Comparison of ENCODE assay signal across 8 cellular contexts in genomic region chr2:86562891-86563649, GRCh38. TPM values are rescaled to one million over a fixed set of nuclear protein-coding genes. Genes with fewer than 3 reads are reported as not detected.
A peak's percentile ranks its signal among the peaks of the same experiment; 100 is the strongest.
DNase-seq lines count a peak whose midpoint lies in the region; ATAC-seq and TF ChIP-seq lines count a peak whose summit lies in the region.

Gene CHMP3, minus strand, starts transcription at chr2:86563443. Its CDS starts 95 bp downstream, at chr2:86563348.

- no peaks in the 10 kb centered on the region for H3K9me3 Mint-ChIP-seq in activated CD4-positive, alpha-beta memory T cell treated with anti-CD3 and anti-CD28 coated beads for 36 hours

- peaks cover 0 to 16% (median 4%) of the 10 kb centered on the region in 4 donors for H3K4me1 ChIP-seq in right lobe of liver

- CTCF ChIA-PET in activated CD4-positive, alpha-beta memory T cell treated with anti-CD3 and anti-CD28 coated beads for 36 hours (lab: Charles Lee): no interaction called here

- DNase-seq in CD1c-positive myeloid dendritic cell (ENCODE audit: extremely low spot score) (peak; percentile 100), NCI-H82 treated with DMSO at 0.1 percent for 48 hours (lab: John Stamatoyannopoulos, UW; ENCODE audit: unreplicated experiment) (peak; percentile 92), dorsolateral prefrontal cortex (peak; percentile 88 to 96 (median 94)), right lobe of liver (peak; percentile 96 to 98 (median 97))
- DNase-seq in activated CD4-positive, alpha-beta memory T cell treated with anti-CD3 and anti-CD28 coated beads for 36 hours: peak; percentile 98
- peak; percentile 94 to 98 for DNase-seq in stimulated activated CD4-positive, alpha-beta T cell treated with anti-CD3 and anti-CD28 coated beads, Interleukin-4, amount 100 ng/mL, for 4 hours

- peak within 1 kb of the TSS; percentile 94 for H3K4me3 Mint-ChIP-seq in activated CD4-positive, alpha-beta memory T cell treated with anti-CD3 and anti-CD28 coated beads for 36 hours

- H3K36me3 Mint-ChIP-seq in activated CD4-positive, alpha-beta memory T cell treated with anti-CD3 and anti-CD28 coated beads for 36 hours: peaks cover 15% of the 10 kb centered on the region

- TF ChIP-seq CTCF in dorsolateral prefrontal cortex (IDR thresholded peaks at IDR 0.05 in 54 of 56, conservative IDR thresholded peaks at IDR 0.05 in 2 of 56; ENCODE audit: low read depth in 1 of 56, partially characterized antibody in 56 of 56): peak in 13 of 56 donors; percentile 7 to 39 (median 12)
- TF ChIP-seq CTCF in right lobe of liver (IDR thresholded peaks at IDR 0.05): no peak

- H3K27ac ChIP-seq in dorsolateral prefrontal cortex (peak within 1 kb of the TSS; percentile 91 to 100 (median 99)), right lobe of liver (peak within 1 kb of the TSS; percentile 99)

- H3K27me3 Mint-ChIP-seq in activated CD4-positive, alpha-beta memory T cell treated with anti-CD3 and anti-CD28 coated beads for 36 hours: no peaks in the 10 kb centered on the region

- peak within 1 kb of the TSS; percentile 98 for H3K27ac Mint-ChIP-seq in activated CD4-positive, alpha-beta memory T cell treated with anti-CD3 and anti-CD28 coated beads for 36 hours

- H3K4me3 ChIP-seq in dorsolateral prefrontal cortex (peak within 1 kb of the TSS; percentile 52 to 95 (median 83)), right lobe of liver (peak within 1 kb of the TSS; percentile 68 to 80 (median 71))

- H3K4me1 Mint-ChIP-seq in activated CD4-positive, alpha-beta memory T cell treated with anti-CD3 and anti-CD28 coated beads for 36 hours (ENCODE audit: low read depth): peaks cover 27% of the 10 kb centered on the region

- intact Hi-C loops in activated CD4-positive, alpha-beta memory T cell treated with anti-CD3 and anti-CD28 coated beads for 36 hours (cut with micrococcal nuclease): loop anchor here (1.0 to 10.0 kb wide), 5 partner anchors 22 to 526 kb away; partner anchors contain the start of genes IMMT, KDM3A and MRPL35
- intact Hi-C loops in dorsolateral prefrontal cortex (cut with DNase I): loop anchor here (1.0 to 5.0 kb wide), 3 partner anchors 60 to 122 kb away; partner anchors contain the start of genes KDM3A (in 2 of the 2) and RNF103 (in 2 of the 2)
- intact Hi-C loops in right lobe of liver (cut with DNase I): no loop called here

- no peaks in the 10 kb centered on the region for H3K36me3 ChIP-seq in right lobe of liver

- POLR2A ChIA-PET in activated CD4-positive, alpha-beta memory T cell treated with anti-CD3 and anti-CD28 coated beads for 36 hours (lab: Charles Lee): interaction anchor here (0.7 to 2.4 kb wide), 5 partner anchors 10 to 128 kb away, joined by 3 to 11 read pairs (median 7); partner anchors contain the start of gene KDM3A

- WGBS in right lobe of liver (ENCODE audit: insufficient coverage, low coverage, low lambda C conversion rate, missing lambda C conversion rate): 1% methylated on average over 10 of the region's 60 CpGs

- H3K27me3 ChIP-seq in dorsolateral prefrontal cortex (no peaks in the 10 kb centered on the region), right lobe of liver (no peaks in the 10 kb centered on the region)

- H3K9me3 ChIP-seq in right lobe of liver: no peaks in the 10 kb centered on the region

- ATAC-seq in GM19438 (IDR thresholded peaks at IDR 0.05; ENCODE audit: low read depth, unreplicated experiment): peak; percentile 86
- peak; percentile 70 for ATAC-seq in HG03575 (IDR thresholded peaks at IDR 0.05; ENCODE audit: extremely low read depth, insufficient number of reproducible peaks, low FRiP score, unreplicated experiment)
- peak; percentile 95 to 97 (median 96) for ATAC-seq in right lobe of liver

- TF ChIP-seq POLR2A in right lobe of liver (IDR thresholded peaks at IDR 0.05): peak; percentile 84

RNA-seq across cellular contexts. Expression of gene CHMP3, which starts in this region (rescaled TPM):
- total RNA-seq in activated CD4-positive, alpha-beta memory T cell treated with anti-CD3 and anti-CD28 coated beads for 36 hours: 10 to 100 TPM; 36.5 to 38.6 TPM
- total RNA-seq in dorsolateral prefrontal cortex (100 to 1,000 TPM in 96 of 120 experiments, 10 to 100 TPM in 24; 70.7 to 207 (median 128) TPM), right lobe of liver (10 to 100 TPM; 16.2 to 29.3 (median 24.4) TPM)

Comparison
In these comparisons a context has a peak if more than half of its experiments do, and no peak if none do; other contexts are left out.
1. Peak in every context shown above with its lines: DNase-seq, ATAC-seq, H3K4me3 ChIP-seq and H3K27ac ChIP-seq.
2. intact Hi-C loops: an anchor here in activated CD4-positive, alpha-beta memory T cell treated with anti-CD3 and anti-CD28 coated beads for 36 hours (1.0 to 10.0 kb wide) and dorsolateral prefrontal cortex (1.0 to 5.0 kb wide); none called in right lobe of liver.